20 cellular contexts compared by ENCODE assay signal in genomic region chr2:2172516-2172915, GRCh38.
DNase-seq lines count a peak whose midpoint lies in the region; ATAC-seq and TF ChIP-seq lines count a peak whose summit lies in the region.
"Had no signal": no experiment of that assay in that cellular context is flagged by ENCODE, and none has a peak within 500 bp of the region (broad histone marks: within the 10 kb centered on the region; RNA-seq: fewer than 3 reads in every experiment).

No MANE protein-coding gene starts in this region.

- no peak for TF ChIP-seq RAD21 in neural cell (conservative IDR thresholded peaks at IDR 0.05)

- in situ Hi-C loops in ACHN (cut with HindIII; ENCODE audit: low pct_ligation_motif_present, low pct_unique_long_range_greater_than_20kb, low sequenced_read_pairs), result no loop called here

- peak overlapping the region; percentile 13 for H3K27ac ChIP-seq in cingulate gyrus (ENCODE audit: low read depth, low read length)
- H3K27ac ChIP-seq in neural cell (ENCODE audit: low read length), result peak overlapping the region; percentile 81
- H3K27ac ChIP-seq in upper lobe of right lung, result no peak overlapping the region
- H3K27ac ChIP-seq: BLaER1 treated with 17β-estradiol and CSF1 and Interleukin-3, amounts not matched to agents 10 nM and 100 nM had no signal

- no peaks in the 10 kb centered on the region for H3K79me2 ChIP-seq in neural cell (replicated peaks; ENCODE audit: insufficient read depth, low read length)

- peak; percentile 10 for ATAC-seq in upper lobe of right lung
- ATAC-seq: GM23338, HCT116 had no signal

- no peaks in the 10 kb centered on the region for H3K9me3 Mint-ChIP-seq in brain
- H3K9me3 Mint-ChIP-seq: CD14-positive monocyte; CD4-positive, alpha-beta T cell; GM23338; H9 had no signal

- H3F3A ChIP-seq in neural cell (ENCODE audit: insufficient read depth, low read length, poor library complexity, severe bottlenecking), result no peaks in the 10 kb centered on the region

- TF ChIP-seq EP300 in neural cell (conservative IDR thresholded peaks at IDR 0.05; ENCODE audit: poor library complexity, severe bottlenecking), result no peak

- no peaks in the 10 kb centered on the region for H3K27me3 Mint-ChIP-seq in brain

- intact Hi-C loops in upper lobe of right lung (cut with DNase I), result no loop called here

- H3K36me3 ChIP-seq in neural cell (ENCODE audit: insufficient read depth, low read length) (peaks cover 23% of the 10 kb centered on the region), upper lobe of right lung (no peaks in the 10 kb centered on the region)
- H3K36me3 ChIP-seq: BLaER1 treated with 17β-estradiol and CSF1 and Interleukin-3, amounts not matched to agents 10 nM and 100 nM had no signal

- peaks cover 64% of the 10 kb centered on the region for H3K4me1 Mint-ChIP-seq in brain
- H3K4me1 Mint-ChIP-seq: CD14-positive monocyte; CD8-positive, alpha-beta memory T cell had no signal

- no peak overlapping the region for H3K4me3 Mint-ChIP-seq in brain
- H3K4me3 Mint-ChIP-seq: CD14-positive monocyte; CD4-positive, alpha-beta T cell; CD8-positive, alpha-beta memory T cell; GM23338; H9 had no signal

- H3K27ac Mint-ChIP-seq in brain, result peak overlapping the region in 3 of 5 experiments; percentile 39 to 80 (median 52)
- H3K27ac Mint-ChIP-seq: CD4-positive, alpha-beta T cell; CD8-positive, alpha-beta memory T cell; GM23338; H9 had no signal

- H3K4me2 ChIP-seq in neural cell (ENCODE audit: low read length), result no peak overlapping the region
- H3K4me2 ChIP-seq: BLaER1 treated with 17β-estradiol and CSF1 and Interleukin-3, amounts not matched to agents 10 nM and 100 nM; GM23338 had no signal

- H3K9me3 ChIP-seq in neural cell (ENCODE audit: low read length) (no peaks in the 10 kb centered on the region), upper lobe of right lung (no peaks in the 10 kb centered on the region)
- H3K9me3 ChIP-seq: BE2C; BLaER1 treated with 17β-estradiol and CSF1 and Interleukin-3, amounts not matched to agents 10 nM and 100 nM had no signal

- H3K4me3 ChIP-seq in neural cell (ENCODE audit: low read length) (no peak overlapping the region), upper lobe of right lung (no peak overlapping the region)
- H3K4me3 ChIP-seq: BLaER1 treated with 17β-estradiol and CSF1 and Interleukin-3, amounts not matched to agents 10 nM and 100 nM; GM23338 had no signal

- no peak overlapping the region for H3K9ac ChIP-seq in neural cell (ENCODE audit: low read length)
- H3K9ac ChIP-seq: BLaER1 treated with 17β-estradiol and CSF1 and Interleukin-3, amounts not matched to agents 10 nM and 100 nM had no signal

- H4K20me1 ChIP-seq in neural cell (ENCODE audit: insufficient read depth), result no peaks in the 10 kb centered on the region
- H4K20me1 ChIP-seq: BLaER1 treated with 17β-estradiol and CSF1 and Interleukin-3, amounts not matched to agents 10 nM and 100 nM had no signal

- peaks cover 15% of the 10 kb centered on the region for H3K36me3 Mint-ChIP-seq in brain
- H3K36me3 Mint-ChIP-seq: CD14-positive monocyte; CD8-positive, alpha-beta memory T cell had no signal

- H3K4me1 ChIP-seq in upper lobe of right lung, result no peaks in the 10 kb centered on the region
- H3K4me1 ChIP-seq: BE2C had no signal

- no peak for TF ChIP-seq CTCF in brain (conservative IDR thresholded peaks at IDR 0.05)
- no peak for TF ChIP-seq CTCF in neural cell (IDR thresholded peaks at IDR 0.05; ENCODE audit: poor library complexity, severe bottlenecking)
- TF ChIP-seq CTCF in upper lobe of right lung (IDR thresholded peaks at IDR 0.05), result no peak

- H2AFZ ChIP-seq in neural cell (ENCODE audit: low read depth, low read length), result no peak overlapping the region

- no peak for DNase-seq in upper lobe of right lung
- DNase-seq in NCI-H146 treated with DMSO at 0.1 percent for 48 hours (lab: John Stamatoyannopoulos, UW; ENCODE audit: unreplicated experiment), result no peak
- DNase-seq in ACHN, result no peak
- DNase-seq in AG08396 (ENCODE audit: low spot score), result no peak
- DNase-seq: AML-193; BE2C; CD4-positive, alpha-beta T cell; CD8-positive, alpha-beta memory T cell; DMS 273 treated with DMSO at 0.1 percent for 48 hours; DMS79; EL; GDM1; H9 had no signal

- H3K27me3 ChIP-seq in neural cell (ENCODE audit: insufficient read depth, low read depth, low read length) (no peaks in the 10 kb centered on the region), upper lobe of right lung (peaks cover 7% of the 10 kb centered on the region)
- H3K27me3 ChIP-seq: BE2C; BLaER1 treated with 17β-estradiol and CSF1 and Interleukin-3, amounts not matched to agents 10 nM and 100 nM had no signal

- no peaks in the 10 kb centered on the region for H3K9me2 ChIP-seq in neural cell (ENCODE audit: insufficient read depth, low read length)

TF ChIP-seq in neural cell, 6 proteins besides CTCF, POLR2A, EP300 and RAD21:
- no peak for TF ChIP-seq MXI1 (conservative IDR thresholded peaks at IDR 0.05; ENCODE audit: poor library complexity, severe bottlenecking)
- no peak for TF ChIP-seq EZH2 (IDR thresholded peaks at IDR 0.05; ENCODE audit: borderline replicate concordance, insufficient read depth, low read length, poor library complexity, severe bottlenecking)
- TF ChIP-seq SMC3 (conservative IDR thresholded peaks at IDR 0.05; ENCODE audit: poor library complexity), result no peak
- TF ChIP-seq REST (IDR thresholded peaks at IDR 0.05; ENCODE audit: borderline replicate concordance), result no peak
- no peak for TF ChIP-seq TAF1 (IDR thresholded peaks at IDR 0.05; ENCODE audit: low read depth)
- TF ChIP-seq POLR2AphosphoS5 (IDR thresholded peaks at IDR 0.05), result no peak
